Comparison of ENCODE assay signal across 1 cellular context in the genomic region with DNA sequence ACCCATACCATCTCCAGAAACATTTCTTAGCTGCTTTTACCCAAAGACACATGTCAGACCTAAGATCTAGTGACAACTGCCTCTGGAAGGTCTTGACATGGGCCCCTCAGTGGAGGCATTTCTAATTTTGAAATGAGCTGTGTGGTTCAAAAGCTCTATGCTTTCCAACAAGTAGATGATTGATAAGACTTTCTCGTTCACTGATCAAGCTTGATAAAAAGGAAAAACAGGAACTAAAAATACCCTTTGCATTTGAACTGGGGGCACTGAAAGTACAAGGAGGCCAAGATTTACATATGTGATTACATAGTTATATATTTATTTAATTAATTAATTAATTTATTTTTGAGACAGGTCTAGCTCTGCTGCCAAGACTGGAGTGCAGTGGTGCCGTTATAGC.
TF ChIP-seq lines count a peak whose summit lies in the region.

No MANE protein-coding gene starts in this region.

TF ChIP-seq in GM23338, 12 proteins besides CTCF, POLR2A, EP300 and RAD21 (continued from another document):
- no peak for TF ChIP-seq ZNF462 (CRISPR knock-in tag; IDR thresholded peaks at IDR 0.05)
- TF ChIP-seq, protein P1, sequence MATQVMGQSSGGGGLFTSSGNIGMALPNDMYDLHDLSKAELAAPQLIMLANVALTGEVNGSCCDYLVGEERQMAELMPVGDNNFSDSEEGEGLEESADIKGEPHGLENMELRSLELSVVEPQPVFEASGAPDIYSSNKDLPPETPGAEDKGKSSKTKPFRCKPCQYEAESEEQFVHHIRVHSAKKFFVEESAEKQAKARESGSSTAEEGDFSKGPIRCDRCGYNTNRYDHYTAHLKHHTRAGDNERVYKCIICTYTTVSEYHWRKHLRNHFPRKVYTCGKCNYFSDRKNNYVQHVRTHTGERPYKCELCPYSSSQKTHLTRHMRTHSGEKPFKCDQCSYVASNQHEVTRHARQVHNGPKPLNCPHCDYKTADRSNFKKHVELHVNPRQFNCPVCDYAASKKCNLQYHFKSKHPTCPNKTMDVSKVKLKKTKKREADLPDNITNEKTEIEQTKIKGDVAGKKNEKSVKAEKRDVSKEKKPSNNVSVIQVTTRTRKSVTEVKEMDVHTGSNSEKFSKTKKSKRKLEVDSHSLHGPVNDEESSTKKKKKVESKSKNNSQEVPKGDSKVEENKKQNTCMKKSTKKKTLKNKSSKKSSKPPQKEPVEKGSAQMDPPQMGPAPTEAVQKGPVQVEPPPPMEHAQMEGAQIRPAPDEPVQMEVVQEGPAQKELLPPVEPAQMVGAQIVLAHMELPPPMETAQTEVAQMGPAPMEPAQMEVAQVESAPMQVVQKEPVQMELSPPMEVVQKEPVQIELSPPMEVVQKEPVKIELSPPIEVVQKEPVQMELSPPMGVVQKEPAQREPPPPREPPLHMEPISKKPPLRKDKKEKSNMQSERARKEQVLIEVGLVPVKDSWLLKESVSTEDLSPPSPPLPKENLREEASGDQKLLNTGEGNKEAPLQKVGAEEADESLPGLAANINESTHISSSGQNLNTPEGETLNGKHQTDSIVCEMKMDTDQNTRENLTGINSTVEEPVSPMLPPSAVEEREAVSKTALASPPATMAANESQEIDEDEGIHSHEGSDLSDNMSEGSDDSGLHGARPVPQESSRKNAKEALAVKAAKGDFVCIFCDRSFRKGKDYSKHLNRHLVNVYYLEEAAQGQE (IDR thresholded peaks at IDR 0.05; ENCODE audit: unreplicated experiment): no peak
- TF ChIP-seq JUNB (IDR thresholded peaks at IDR 0.05; ENCODE audit: unreplicated experiment): no peak
- no peak for TF ChIP-seq ETS1 (IDR thresholded peaks at IDR 0.05)
- no peak for TF ChIP-seq CREB1 (CRISPR knock-in tag; IDR thresholded peaks at IDR 0.05; ENCODE audit: low read depth)
- no peak for TF ChIP-seq STAT1 (IDR thresholded peaks at IDR 0.05; ENCODE audit: unreplicated experiment)
- no peak for TF ChIP-seq POLR2AphosphoS5 (IDR thresholded peaks at IDR 0.05; ENCODE audit: low read depth)
